ENCODE assay signal across 5 cellular contexts in genomic region chr2:127163090-127163406, GRCh38. TPM values are rescaled to one million over a fixed set of nuclear protein-coding genes. Genes with fewer than 3 reads are reported as not detected.
"Had no signal": no experiment of that assay in that cellular context is flagged by ENCODE, and none has a peak within 500 bp of the region (broad histone marks: within the 10 kb centered on the region; RNA-seq: fewer than 3 reads in every experiment).

No MANE protein-coding gene starts in this region.

RNA-seq across cellular contexts. Expression of gene CYP27C1, which starts 57.1 kb away (rescaled TPM):
- total RNA-seq: dermis blood vessel endothelial cell, dermis microvascular lymphatic vessel endothelial cell, endothelial cell of umbilical vein, fibroblast of lung, gastrocnemius medialis had no signal
